Comparison of ENCODE assay signal across 8 cellular contexts in genomic region chr15:62254137-62254934, GRCh38.
DNase-seq lines count a peak whose midpoint lies in the region; ATAC-seq and TF ChIP-seq lines count a peak whose summit lies in the region.

No MANE protein-coding gene starts in this region.

- H3K27ac ChIP-seq in H9 (ENCODE audit: insufficient read length, low read depth, low read length): no peak overlapping the region
- H3K27ac ChIP-seq in PC-9: no peak overlapping the region

- no peaks in the 10 kb centered on the region for H3K79me1 ChIP-seq in H9 (ENCODE audit: insufficient read depth, low read depth, low read length, poor library complexity, severe bottlenecking)

- no peak overlapping the region for H2BK120ac ChIP-seq in H9 (ENCODE audit: low read depth, low read length, poor library complexity, severe bottlenecking)

- peak; percentile 90 for DNase-seq in BE2C
- peak; percentile 82 for DNase-seq in H9
- DNase-seq in PC-9: peak in 1 of 2 experiments; percentile 63
- DNase-seq in activated T-helper 2 cell treated with anti-CD3 and anti-CD28 coated beads, Interferon-gamma antibody, Interleukin-2, Interleukin-4, amounts not matched to agents 10 μg/mL and 5 μg/mL and 100 μg/mL, durations not matched to agents 14 hours and 24 hours and 36 hours (ENCODE audit: low spot score): peak; percentile 43
- peak; percentile 37 for DNase-seq in glomerular endothelial cell (ENCODE audit: extremely low read depth, low read depth, low spot score)
- DNase-seq in pulmonary artery endothelial cell (ENCODE audit: low read depth, low spot score): peak; percentile 49

- H4K91ac ChIP-seq in H9 (ENCODE audit: insufficient read length, low read depth, low read length): no peak overlapping the region

- ATAC-seq in GM21786 (IDR thresholded peaks at IDR 0.05; ENCODE audit: unreplicated experiment): no peak
- no peak for ATAC-seq in HG02798 (IDR thresholded peaks at IDR 0.05; ENCODE audit: poor library complexity, unreplicated experiment)

- BruUV-seq in PC-9 (replicated peaks; lab: Mats Ljungman, UMichigan): no TSS peak

- H4K5ac ChIP-seq in H9 (ENCODE audit: insufficient read length, low read depth, low read length): no peak overlapping the region

- H3K9me3 ChIP-seq in BE2C (no peaks in the 10 kb centered on the region), H9 (ENCODE audit: control insufficient read depth, low read depth, low read length) (no peaks in the 10 kb centered on the region), PC-9 (ENCODE audit: insufficient read depth, low read depth) (no peaks in the 10 kb centered on the region)

- no peak overlapping the region for H2AK5ac ChIP-seq in H9 (ENCODE audit: insufficient read length, low read length)

- H3F3A ChIP-seq in PC-9 (ENCODE audit: insufficient read depth, low read depth): no peaks in the 10 kb centered on the region

- TF ChIP-seq CTCF in BE2C (IDR thresholded peaks at IDR 0.05; ENCODE audit: low read depth, low read length) (peak; percentile 96), H9 (conservative IDR thresholded peaks at IDR 0.05) (peak; percentile 85), PC-9 (conservative IDR thresholded peaks at IDR 0.05) (peak; percentile 76)

- no peak overlapping the region for H3K23ac ChIP-seq in H9 (ENCODE audit: insufficient read length, low read depth, low read length)

- H3K27me3 ChIP-seq in BE2C (no peaks in the 10 kb centered on the region), H9 (ENCODE audit: insufficient read depth, low read length) (no peaks in the 10 kb centered on the region), PC-9 (ENCODE audit: insufficient read depth, low read depth) (no peaks in the 10 kb centered on the region)

- H3K27me3 Mint-ChIP-seq in H9 (ENCODE audit: low read depth): peaks cover 16% of the 10 kb centered on the region
- H3K27me3 Mint-ChIP-seq in activated T-helper 2 cell treated with anti-CD3 and anti-CD28 coated beads, Interferon-gamma antibody, Interleukin-2, Interleukin-4, amounts not matched to agents 10 μg/mL and 5 μg/mL and 100 μg/mL, durations not matched to agents 14 hours and 24 hours and 36 hours (ENCODE audit: low read depth): no peaks in the 10 kb centered on the region

- H3K4me2 ChIP-seq in H9 (ENCODE audit: insufficient read depth, insufficient read length, low read length) (no peak overlapping the region), PC-9 (no peak overlapping the region)

- H2BK15ac ChIP-seq in H9 (ENCODE audit: low read depth, low read length): no peak overlapping the region

- H3K23me2 ChIP-seq in H9 (ENCODE audit: insufficient read length, low read depth, low read length, poor library complexity, severe bottlenecking): no peaks in the 10 kb centered on the region

- CTCF ChIA-PET in PC-9 (lab: Charles Lee): interaction anchor here (0.5 to 0.7 kb wide), 5 partner anchors 27 to 504 kb away, joined by 3 to 6 read pairs (median 4); no protein-coding TSS in a partner anchor

- no peak overlapping the region; a peak in 1 of 7 replicates for H3K27ac Mint-ChIP-seq in H9
- no peak overlapping the region for H3K27ac Mint-ChIP-seq in activated T-helper 2 cell treated with anti-CD3 and anti-CD28 coated beads, Interferon-gamma antibody, Interleukin-2, Interleukin-4, amounts not matched to agents 10 μg/mL and 5 μg/mL and 100 μg/mL, durations not matched to agents 14 hours and 24 hours and 36 hours

- no peak overlapping the region for H2BK12ac ChIP-seq in H9 (ENCODE audit: insufficient read length, low read depth, low read length)

- peaks cover 7 to 19% of the 10 kb centered on the region in 2 experiments for H3K9me3 Mint-ChIP-seq in H9
- H3K9me3 Mint-ChIP-seq in activated T-helper 2 cell treated with anti-CD3 and anti-CD28 coated beads, Interferon-gamma antibody, Interleukin-2, Interleukin-4, amounts not matched to agents 10 μg/mL and 5 μg/mL and 100 μg/mL, durations not matched to agents 14 hours and 24 hours and 36 hours: peaks cover under 1% of the 10 kb centered on the region

- H3K79me2 ChIP-seq in H9 (ENCODE audit: insufficient read depth, low read length): no peaks in the 10 kb centered on the region
- no peaks in the 10 kb centered on the region for H3K79me2 ChIP-seq in PC-9 (ENCODE audit: low read depth)

- H2AFZ ChIP-seq in H9 (ENCODE audit: low read length) (no peak overlapping the region), PC-9 (no peak overlapping the region)

- H3K4me1 ChIP-seq in BE2C (no peaks in the 10 kb centered on the region), H9 (ENCODE audit: insufficient read depth, low read length) (no peaks in the 10 kb centered on the region), PC-9 (replicated peaks; ENCODE audit: insufficient read depth) (no peaks in the 10 kb centered on the region)

- no peak overlapping the region for H3T11ph ChIP-seq in H9 (ENCODE audit: low read length)

- no peak overlapping the region for H4K8ac ChIP-seq in H9 (replicated peaks; ENCODE audit: insufficient read length, low read depth, low read length)

- H3K4me3 Mint-ChIP-seq in H9: no peak overlapping the region
- no peak overlapping the region for H3K4me3 Mint-ChIP-seq in activated T-helper 2 cell treated with anti-CD3 and anti-CD28 coated beads, Interferon-gamma antibody, Interleukin-2, Interleukin-4, amounts not matched to agents 10 μg/mL and 5 μg/mL and 100 μg/mL, durations not matched to agents 14 hours and 24 hours and 36 hours (ENCODE audit: low read depth)

- no peak overlapping the region for H3K14ac ChIP-seq in H9 (ENCODE audit: insufficient read depth, low read length)

- H3K4me3 ChIP-seq in BE2C (ENCODE audit: low read depth, low read length): no peak overlapping the region
- H3K4me3 ChIP-seq in PC-9: no peak overlapping the region

- WGBS in H9 (ENCODE audit: extremely low coverage, insufficient read length, low lambda C conversion rate): no CpG with 5 or more reads among the region's 11 CpGs

- H2BK20ac ChIP-seq in H9 (ENCODE audit: low read depth, low read length, poor library complexity, severe bottlenecking): no peak overlapping the region

- no peaks in the 10 kb centered on the region for H3K36me3 ChIP-seq in BE2C
- H3K36me3 ChIP-seq in PC-9 (ENCODE audit: low read depth): no peaks in the 10 kb centered on the region

- H2BK5ac ChIP-seq in H9 (ENCODE audit: insufficient read length, low read length): no peak overlapping the region

- H3K36me3 Mint-ChIP-seq in H9 (ENCODE audit: insufficient read depth in 1 of 3, low read depth in 3 of 3): peaks cover 0 to 4% (median 0%) of the 10 kb centered on the region in 3 experiments; a peak in 1 of 7 replicates
- no peaks in the 10 kb centered on the region for H3K36me3 Mint-ChIP-seq in activated T-helper 2 cell treated with anti-CD3 and anti-CD28 coated beads, Interferon-gamma antibody, Interleukin-2, Interleukin-4, amounts not matched to agents 10 μg/mL and 5 μg/mL and 100 μg/mL, durations not matched to agents 14 hours and 24 hours and 36 hours (ENCODE audit: low read depth)

- no peaks in the 10 kb centered on the region for H4K20me1 ChIP-seq in H9 (ENCODE audit: control insufficient read depth, insufficient read depth, insufficient read length)
- H4K20me1 ChIP-seq in PC-9 (ENCODE audit: insufficient read depth): no peaks in the 10 kb centered on the region

- peaks cover 7 to 16% of the 10 kb centered on the region in 2 experiments for H3K4me1 Mint-ChIP-seq in H9
- H3K4me1 Mint-ChIP-seq in activated T-helper 2 cell treated with anti-CD3 and anti-CD28 coated beads, Interferon-gamma antibody, Interleukin-2, Interleukin-4, amounts not matched to agents 10 μg/mL and 5 μg/mL and 100 μg/mL, durations not matched to agents 14 hours and 24 hours and 36 hours (ENCODE audit: low read depth): no peaks in the 10 kb centered on the region

- no peak overlapping the region for H3K4ac ChIP-seq in H9 (ENCODE audit: low read depth, low read length)

- no peak overlapping the region for H3K56ac ChIP-seq in H9 (ENCODE audit: insufficient read length, low read depth, low read length)

- no peaks in the 10 kb centered on the region for H3K9me2 ChIP-seq in PC-9 (ENCODE audit: insufficient read depth)

- H3K18ac ChIP-seq in H9 (ENCODE audit: insufficient read length, low read depth, low read length): no peak overlapping the region

- H3K9ac ChIP-seq in H9 (ENCODE audit: extremely low read depth, insufficient read length, low read length): no peak overlapping the region

- intact Hi-C loops in PC-9 (cut with micrococcal nuclease; ENCODE audit: unreplicated experiment): loop anchor here (1.0 to 5.0 kb wide), 3 partner anchors 182 to 382 kb away; no protein-coding TSS in a partner anchor
- intact Hi-C loops in activated T-helper 2 cell treated with anti-CD3 and anti-CD28 coated beads, Interferon-gamma antibody, Interleukin-2, Interleukin-4, amounts not matched to agents 10 μg/mL and 5 μg/mL and 100 μg/mL, durations not matched to agents 14 hours and 24 hours and 36 hours (cut with micrococcal nuclease): loop anchor here (5.0 kb wide), 1 partner anchor 182 kb away; no protein-coding TSS in a partner anchor

- POLR2A ChIA-PET in PC-9 (lab: Charles Lee; ENCODE audit: unreplicated experiment): no interaction called here
